Comparison of ENCODE assay signal across 8 cellular contexts in genomic region chr17:17837380-17837821, GRCh38. TPM values are rescaled to one million over a fixed set of nuclear protein-coding genes. Genes with fewer than 3 reads are reported as not detected.
DNase-seq lines count a peak whose midpoint lies in the region; ATAC-seq and TF ChIP-seq lines count a peak whose summit lies in the region.

No MANE protein-coding gene starts in this region.

- H3K9me2 ChIP-seq in OCI-LY7 (ENCODE audit: insufficient read depth, low read length) = no peaks in the 10 kb centered on the region

- H2AFZ ChIP-seq in OCI-LY7 (ENCODE audit: low read length) = no peak overlapping the region

- H3K4me1 ChIP-seq in OCI-LY7 (ENCODE audit: insufficient read depth, low read length, poor library complexity, severe bottlenecking) (peaks cover 73% of the 10 kb centered on the region), duodenal mucosa (ENCODE audit: control insufficient read depth in 1 of 2, insufficient read depth in 2 of 2, low read length in 2 of 2) (peaks cover 58 to 59% of the 10 kb centered on the region in 2 donors)

- H3K27ac ChIP-seq in OCI-LY7 (ENCODE audit: low read depth, low read length, poor library complexity, severe bottlenecking) (peak overlapping the region; percentile 88), duodenal mucosa (ENCODE audit: low read depth, low read length) (peak overlapping the region; percentile 99)

- H4K20me1 ChIP-seq in OCI-LY7 (ENCODE audit: insufficient read depth, low read length) = no peaks in the 10 kb centered on the region

- H3K79me2 ChIP-seq in OCI-LY7 (ENCODE audit: insufficient read depth, low read depth, low read length) = peaks cover 34% of the 10 kb centered on the region

- TSS peak; percentile 87 for BruUV-seq in OCI-LY7 (replicated peaks; lab: Mats Ljungman, UMichigan)

- no peaks in the 10 kb centered on the region for H3K27me3 ChIP-seq in duodenal mucosa (ENCODE audit: control insufficient read depth in 1 of 2, insufficient read depth in 2 of 2, low read length in 2 of 2)

- DNase-seq in GM04504 (ENCODE audit: low read depth) (peak; percentile 83), OCI-LY7 (ENCODE audit: low spot score) (peak; percentile 53), myocyte (ENCODE audit: low read depth) (peak; percentile 85), COLO829 (ENCODE audit: low spot score) (no peak)

- peak overlapping the region; percentile 96 to 98 for H3K9ac ChIP-seq in duodenal mucosa (ENCODE audit: low read depth in 1 of 2, low read length in 2 of 2)

- H3K36me3 ChIP-seq in OCI-LY7 (ENCODE audit: insufficient read depth, low read length) (peaks cover 14% of the 10 kb centered on the region), duodenal mucosa (ENCODE audit: control insufficient read depth in 1 of 2, insufficient read depth in 2 of 2, low read length in 2 of 2) (peaks cover under 1 to 1% of the 10 kb centered on the region in 2 donors)

- peak overlapping the region; percentile 93 for H3K4me2 ChIP-seq in OCI-LY7 (ENCODE audit: low read length)

- H3K9me3 ChIP-seq in OCI-LY7 (ENCODE audit: low read length) (no peaks in the 10 kb centered on the region), duodenal mucosa (ENCODE audit: control insufficient read depth in 1 of 2, low read length in 2 of 2) (no peaks in the 10 kb centered on the region)

- intact Hi-C loops in OCI-LY7 (cut with micrococcal nuclease; ENCODE audit: unreplicated experiment) = loop anchor here (1.0 to 2.0 kb wide), 2 partner anchors 14 to 81 kb away; no protein-coding TSS in a partner anchor

- CTCF ChIA-PET in OCI-LY7 (lab: Charles Lee; ENCODE audit: unreplicated experiment) = interaction anchor here (1.3 kb wide), 1 partner anchor 17 kb away, joined by 3 read pairs; no protein-coding TSS in a partner anchor

- POLR2A ChIA-PET in OCI-LY7 (lab: Charles Lee) = interaction anchor here (0.5 to 2.5 kb wide), 5 partner anchors 8 to 84 kb away, joined by 4 to 10 read pairs (median 5); no protein-coding TSS in a partner anchor

- no peak for TF ChIP-seq CTCF in OCI-LY7 (conservative IDR thresholded peaks at IDR 0.05; ENCODE audit: low read length)

- ATAC-seq in HG03175 (IDR thresholded peaks at IDR 0.05; ENCODE audit: unreplicated experiment) (no peak), HG03135 (IDR thresholded peaks at IDR 0.05; ENCODE audit: unreplicated experiment) (no peak), GM21737 (IDR thresholded peaks at IDR 0.05; ENCODE audit: unreplicated experiment) (no peak)

- H3K4me3 ChIP-seq in OCI-LY7 (ENCODE audit: low read depth, low read length, poor library complexity, severe bottlenecking) = peak overlapping the region; percentile 77
- peak overlapping the region in 1 of 2 donors; percentile 68 for H3K4me3 ChIP-seq in duodenal mucosa (ENCODE audit: low read depth in 1 of 2, low read length in 2 of 2)

RNA-seq across cellular contexts. Expression of gene SREBF1, which starts 0.6 kb away (rescaled TPM):
- total RNA-seq in OCI-LY7 (2014; rRNA removed; shearing (Covaris generic)) = 48.4 and 70.4 TPM in 2 replicates
- 187 and 213 TPM in 2 replicates for total RNA-seq in OCI-LY7 (2022)
- total RNA-seq in myocyte = 153 and 348 TPM in 2 replicates
- 82.8 TPM for polyA plus RNA-seq in myocyte (2012)
